1 cellular context compared by ENCODE assay signal in the genomic region with DNA sequence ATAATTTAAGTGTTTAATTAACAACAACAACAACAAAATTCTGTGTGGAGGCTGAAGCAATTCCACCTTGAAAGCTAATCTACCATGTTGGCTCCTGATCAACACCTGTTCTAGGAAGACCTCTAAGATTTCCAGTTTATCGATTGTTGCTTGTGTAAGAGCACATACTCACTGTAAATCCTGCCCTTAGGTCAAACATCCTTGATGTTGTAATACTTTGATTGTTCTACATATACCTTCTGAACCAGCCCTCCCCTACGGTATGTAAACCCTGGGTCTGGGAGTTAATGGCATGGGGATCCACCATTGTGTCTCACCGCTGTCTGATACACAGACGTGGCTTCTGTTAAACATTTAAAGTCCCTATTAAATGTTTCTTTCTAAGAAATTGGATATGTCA.
TF ChIP-seq lines count a peak whose summit lies in the region.

No MANE protein-coding gene starts in this region.

TF ChIP-seq in HepG2, 621 proteins besides CTCF, POLR2A, EP300 and RAD21 (continued from another document and continues in another):
- TF ChIP-seq, protein P1, sequence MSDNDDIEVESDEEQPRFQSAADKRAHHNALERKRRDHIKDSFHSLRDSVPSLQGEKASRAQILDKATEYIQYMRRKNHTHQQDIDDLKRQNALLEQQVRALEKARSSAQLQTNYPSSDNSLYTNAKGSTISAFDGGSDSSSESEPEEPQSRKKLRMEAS (IDR thresholded peaks at IDR 0.05), result no peak
- TF ChIP-seq, protein P2, sequence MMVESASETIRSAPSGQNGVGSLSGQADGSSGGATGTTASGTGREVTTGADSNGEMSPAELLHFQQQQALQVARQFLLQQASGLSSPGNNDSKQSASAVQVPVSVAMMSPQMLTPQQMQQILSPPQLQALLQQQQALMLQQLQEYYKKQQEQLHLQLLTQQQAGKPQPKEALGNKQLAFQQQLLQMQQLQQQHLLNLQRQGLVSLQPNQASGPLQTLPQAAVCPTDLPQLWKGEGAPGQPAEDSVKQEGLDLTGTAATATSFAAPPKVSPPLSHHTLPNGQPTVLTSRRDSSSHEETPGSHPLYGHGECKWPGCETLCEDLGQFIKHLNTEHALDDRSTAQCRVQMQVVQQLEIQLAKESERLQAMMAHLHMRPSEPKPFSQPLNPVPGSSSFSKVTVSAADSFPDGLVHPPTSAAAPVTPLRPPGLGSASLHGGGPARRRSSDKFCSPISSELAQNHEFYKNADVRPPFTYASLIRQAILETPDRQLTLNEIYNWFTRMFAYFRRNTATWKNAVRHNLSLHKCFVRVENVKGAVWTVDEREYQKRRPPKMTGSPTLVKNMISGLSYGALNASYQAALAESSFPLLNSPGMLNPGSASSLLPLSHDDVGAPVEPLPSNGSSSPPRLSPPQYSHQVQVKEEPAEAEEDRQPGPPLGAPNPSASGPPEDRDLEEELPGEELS (CRISPR knock-in tag; IDR thresholded peaks at IDR 0.05), result peak; percentile 47; the same call in 1 of the 2 replicates
- TF ChIP-seq ZNF432 (CRISPR knock-in tag; IDR thresholded peaks at IDR 0.05; ENCODE audit: borderline replicate concordance) (no peak), CAMTA2 (CRISPR knock-in tag; IDR thresholded peaks at IDR 0.05; ENCODE audit: borderline replicate concordance) (no peak), ZNF281 (CRISPR knock-in tag; IDR thresholded peaks at IDR 0.05; ENCODE audit: borderline replicate concordance) (no peak), ZBTB34 (CRISPR knock-in tag; IDR thresholded peaks at IDR 0.05) (peak; percentile 24; the same call in 1 of the 2 replicates), BRD4 (CRISPR knock-in tag; IDR thresholded peaks at IDR 0.05) (no peak), TIGD3 (CRISPR knock-in tag; IDR thresholded peaks at IDR 0.05; ENCODE audit: borderline replicate concordance) (no peak), ZNF230 (CRISPR knock-in tag; IDR thresholded peaks at IDR 0.05) (no peak), JUNB (CRISPR knock-in tag; IDR thresholded peaks at IDR 0.05; ENCODE audit: borderline replicate concordance) (no peak), TMF1 (CRISPR knock-in tag; IDR thresholded peaks at IDR 0.05; ENCODE audit: low read depth) (no peak), ZBTB3 (CRISPR knock-in tag; IDR thresholded peaks at IDR 0.05; ENCODE audit: borderline replicate concordance, low read depth) (no peak), KMT2A (CRISPR knock-in tag; IDR thresholded peaks at IDR 0.05) (no peak), ZNF7 (CRISPR knock-in tag; IDR thresholded peaks at IDR 0.05) (no peak), GZF1 (CRISPR knock-in tag; IDR thresholded peaks at IDR 0.05) (no peak), ZNF552 (CRISPR knock-in tag; IDR thresholded peaks at IDR 0.05; ENCODE audit: borderline replicate concordance) (no peak), ZNF33B (CRISPR knock-in tag; IDR thresholded peaks at IDR 0.05) (no peak), MED13 (CRISPR knock-in tag; IDR thresholded peaks at IDR 0.05) (no peak), ZBTB7B (CRISPR knock-in tag; IDR thresholded peaks at IDR 0.05) (no peak), ZNF781 (CRISPR knock-in tag; IDR thresholded peaks at IDR 0.05; ENCODE audit: borderline replicate concordance, not compliant biosample characterization) (no peak), BRF2 (CRISPR knock-in tag; IDR thresholded peaks at IDR 0.05) (no peak), ARID4A (CRISPR knock-in tag; IDR thresholded peaks at IDR 0.05; ENCODE audit: borderline replicate concordance) (no peak; the same call in 1 of the 2 replicates)
- TF ChIP-seq, protein P3, sequence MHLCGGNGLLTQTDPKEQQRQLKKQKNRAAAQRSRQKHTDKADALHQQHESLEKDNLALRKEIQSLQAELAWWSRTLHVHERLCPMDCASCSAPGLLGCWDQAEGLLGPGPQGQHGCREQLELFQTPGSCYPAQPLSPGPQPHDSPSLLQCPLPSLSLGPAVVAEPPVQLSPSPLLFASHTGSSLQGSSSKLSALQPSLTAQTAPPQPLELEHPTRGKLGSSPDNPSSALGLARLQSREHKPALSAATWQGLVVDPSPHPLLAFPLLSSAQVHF (CRISPR knock-in tag; IDR thresholded peaks at IDR 0.05), result no peak
- TF ChIP-seq, protein P4, sequence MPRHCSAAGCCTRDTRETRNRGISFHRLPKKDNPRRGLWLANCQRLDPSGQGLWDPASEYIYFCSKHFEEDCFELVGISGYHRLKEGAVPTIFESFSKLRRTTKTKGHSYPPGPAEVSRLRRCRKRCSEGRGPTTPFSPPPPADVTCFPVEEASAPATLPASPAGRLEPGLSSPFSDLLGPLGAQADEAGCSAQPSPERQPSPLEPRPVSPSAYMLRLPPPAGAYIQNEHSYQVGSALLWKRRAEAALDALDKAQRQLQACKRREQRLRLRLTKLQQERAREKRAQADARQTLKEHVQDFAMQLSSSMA (CRISPR knock-in tag; IDR thresholded peaks at IDR 0.05), result no peak
- TF ChIP-seq, protein P5, sequence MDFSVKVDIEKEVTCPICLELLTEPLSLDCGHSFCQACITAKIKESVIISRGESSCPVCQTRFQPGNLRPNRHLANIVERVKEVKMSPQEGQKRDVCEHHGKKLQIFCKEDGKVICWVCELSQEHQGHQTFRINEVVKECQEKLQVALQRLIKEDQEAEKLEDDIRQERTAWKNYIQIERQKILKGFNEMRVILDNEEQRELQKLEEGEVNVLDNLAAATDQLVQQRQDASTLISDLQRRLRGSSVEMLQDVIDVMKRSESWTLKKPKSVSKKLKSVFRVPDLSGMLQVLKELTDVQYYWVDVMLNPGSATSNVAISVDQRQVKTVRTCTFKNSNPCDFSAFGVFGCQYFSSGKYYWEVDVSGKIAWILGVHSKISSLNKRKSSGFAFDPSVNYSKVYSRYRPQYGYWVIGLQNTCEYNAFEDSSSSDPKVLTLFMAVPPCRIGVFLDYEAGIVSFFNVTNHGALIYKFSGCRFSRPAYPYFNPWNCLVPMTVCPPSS (IDR thresholded peaks at IDR 0.05), result no peak
- TF ChIP-seq, protein P6, sequence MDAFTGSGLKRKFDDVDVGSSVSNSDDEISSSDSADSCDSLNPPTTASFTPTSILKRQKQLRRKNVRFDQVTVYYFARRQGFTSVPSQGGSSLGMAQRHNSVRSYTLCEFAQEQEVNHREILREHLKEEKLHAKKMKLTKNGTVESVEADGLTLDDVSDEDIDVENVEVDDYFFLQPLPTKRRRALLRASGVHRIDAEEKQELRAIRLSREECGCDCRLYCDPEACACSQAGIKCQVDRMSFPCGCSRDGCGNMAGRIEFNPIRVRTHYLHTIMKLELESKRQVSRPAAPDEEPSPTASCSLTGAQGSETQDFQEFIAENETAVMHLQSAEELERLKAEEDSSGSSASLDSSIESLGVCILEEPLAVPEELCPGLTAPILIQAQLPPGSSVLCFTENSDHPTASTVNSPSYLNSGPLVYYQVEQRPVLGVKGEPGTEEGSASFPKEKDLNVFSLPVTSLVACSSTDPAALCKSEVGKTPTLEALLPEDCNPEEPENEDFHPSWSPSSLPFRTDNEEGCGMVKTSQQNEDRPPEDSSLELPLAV (CRISPR knock-in tag; conservative IDR thresholded peaks at IDR 0.05; ENCODE audit: low read depth), result no peak
- TF ChIP-seq, protein P7, sequence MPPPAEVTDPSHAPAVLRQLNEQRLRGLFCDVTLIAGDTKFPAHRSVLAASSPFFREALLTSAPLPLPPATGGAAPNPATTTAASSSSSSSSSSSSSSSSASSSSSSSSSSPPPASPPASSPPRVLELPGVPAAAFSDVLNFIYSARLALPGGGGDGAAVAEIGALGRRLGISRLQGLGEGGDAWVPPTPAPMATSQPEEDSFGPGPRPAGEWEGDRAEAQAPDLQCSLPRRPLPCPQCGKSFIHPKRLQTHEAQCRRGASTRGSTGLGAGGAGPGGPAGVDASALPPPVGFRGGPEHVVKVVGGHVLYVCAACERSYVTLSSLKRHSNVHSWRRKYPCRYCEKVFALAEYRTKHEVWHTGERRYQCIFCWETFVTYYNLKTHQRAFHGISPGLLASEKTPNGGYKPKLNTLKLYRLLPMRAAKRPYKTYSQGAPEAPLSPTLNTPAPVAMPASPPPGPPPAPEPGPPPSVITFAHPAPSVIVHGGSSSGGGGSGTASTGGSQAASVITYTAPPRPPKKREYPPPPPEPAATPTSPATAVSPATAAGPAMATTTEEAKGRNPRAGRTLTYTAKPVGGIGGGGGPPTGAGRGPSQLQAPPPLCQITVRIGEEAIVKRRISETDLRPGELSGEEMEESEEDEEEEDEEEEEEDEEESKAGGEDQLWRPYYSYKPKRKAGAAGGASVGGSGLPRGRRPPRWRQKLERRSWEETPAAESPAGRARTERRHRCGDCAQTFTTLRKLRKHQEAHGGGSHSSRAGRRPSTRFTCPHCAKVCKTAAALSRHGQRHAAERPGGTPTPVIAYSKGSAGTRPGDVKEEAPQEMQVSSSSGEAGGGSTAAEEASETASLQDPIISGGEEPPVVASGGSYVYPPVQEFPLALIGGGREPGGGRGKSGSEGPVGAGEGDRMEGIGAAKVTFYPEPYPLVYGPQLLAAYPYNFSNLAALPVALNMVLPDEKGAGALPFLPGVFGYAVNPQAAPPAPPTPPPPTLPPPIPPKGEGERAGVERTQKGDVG (CRISPR knock-in tag; IDR thresholded peaks at IDR 0.05; ENCODE audit: borderline replicate concordance), result no peak
- TF ChIP-seq, protein P8, sequence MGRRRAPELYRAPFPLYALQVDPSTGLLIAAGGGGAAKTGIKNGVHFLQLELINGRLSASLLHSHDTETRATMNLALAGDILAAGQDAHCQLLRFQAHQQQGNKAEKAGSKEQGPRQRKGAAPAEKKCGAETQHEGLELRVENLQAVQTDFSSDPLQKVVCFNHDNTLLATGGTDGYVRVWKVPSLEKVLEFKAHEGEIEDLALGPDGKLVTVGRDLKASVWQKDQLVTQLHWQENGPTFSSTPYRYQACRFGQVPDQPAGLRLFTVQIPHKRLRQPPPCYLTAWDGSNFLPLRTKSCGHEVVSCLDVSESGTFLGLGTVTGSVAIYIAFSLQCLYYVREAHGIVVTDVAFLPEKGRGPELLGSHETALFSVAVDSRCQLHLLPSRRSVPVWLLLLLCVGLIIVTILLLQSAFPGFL (CRISPR knock-in tag; IDR thresholded peaks at IDR 0.05), result no peak
